In the genomic region with DNA sequence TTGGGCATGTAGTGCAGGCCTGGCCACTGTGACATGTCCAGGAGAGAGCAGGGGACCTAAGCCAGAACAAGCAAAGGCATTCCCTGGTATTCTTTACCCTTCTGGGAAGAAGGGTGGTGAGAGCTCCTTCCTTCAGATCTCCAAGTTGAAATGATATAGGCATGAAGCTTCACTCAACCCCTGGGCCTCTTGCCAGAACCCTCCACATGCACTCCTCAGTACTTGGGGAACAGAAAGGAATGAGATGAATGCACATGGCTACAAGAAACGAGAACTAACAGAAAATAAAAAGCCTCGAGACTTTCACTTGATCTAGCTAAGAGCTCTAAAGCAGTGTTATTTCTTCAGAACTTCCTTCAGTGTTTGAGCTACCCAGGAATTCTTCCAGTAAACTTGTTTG, we compare ENCODE assay signal across 19 cellular contexts.
"Had no signal": no experiment of that assay in that cellular context is flagged by ENCODE, and none has a peak within 500 bp of the region (broad histone marks: within the 10 kb centered on the region; RNA-seq: fewer than 3 reads in every experiment).

No MANE protein-coding gene starts in this region.

- H3K27me3 ChIP-seq: right atrium auricular region, tibial artery, uterus had no signal

- ATAC-seq: activated CD8-positive, alpha-beta T cell treated with anti-CD3 and anti-CD28 coated beads, Interleukin-2, amount 10 ng/mL, durations not matched to agents 7 days and 5 days; activated naive CD4-positive, alpha-beta T cell treated with anti-CD3 and anti-CD28 coated beads, Interleukin-2, amount 50 U/mL, for 72 hours; effector memory CD8-positive, alpha-beta T cell; mucosa of descending colon; naive thymus-derived CD8-positive, alpha-beta T cell; stimulated activated naive B cell treated with anti-CD40 and anti-IgM and Interleukin-4, amounts not matched to agents 10 μg/mL and 1 μg/mL and 100 μg/mL, for 72 hours had no signal

- H3K27ac ChIP-seq: right atrium auricular region, skin epidermis, tibial artery, uterus had no signal

- H3K9me3 ChIP-seq: mucosa of descending colon, right atrium auricular region, tibial artery, uterus had no signal

- H3K4me3 ChIP-seq: mucosa of descending colon, right atrium auricular region, skin epidermis, tibial artery, uterus had no signal

- DNase-seq: activated CD4-positive, alpha-beta T cell treated with anti-CD3 and anti-CD28 coated beads, Interleukin-2, amount 10 ng/mL, durations not matched to agents 24 days and 14 days; activated CD4-positive, CD25-positive, alpha-beta regulatory T cell; activated CD8-positive, alpha-beta memory T cell treated with anti-CD3 and anti-CD28 coated beads, Interleukin-2, amount 50 U/mL, for 4 hours; activated CD8-positive, alpha-beta T cell treated with anti-CD3 and anti-CD28 coated beads, Interleukin-2, amount 10 ng/mL, durations not matched to agents 7 days and 5 days; activated effector memory CD4-positive, alpha-beta T cell treated with anti-CD3 and anti-CD28 coated beads, Interleukin-2, amount 50 U/mL, for 16 hours; activated T-cell treated with anti-CD3 and anti-CD28 coated beads, Interleukin-2, amount 50 U/mL, for 48 hours; amygdala; effector memory CD8-positive, alpha-beta T cell; mucosa of descending colon; naive thymus-derived CD8-positive, alpha-beta T cell; nucleus accumbens; stimulated activated CD4-positive, alpha-beta T cell treated with anti-CD3 and anti-CD28 coated beads, Interleukin-15, amount 100 ng/mL, for 24 hours; stimulated activated CD4-positive, alpha-beta T cell treated with anti-CD3 and anti-CD28 coated beads, Interleukin-4, amount 100 ng/mL, for 1 hour; stimulated activated naive B cell treated with anti-CD40 and anti-IgM and Interleukin-4, amounts not matched to agents 10 μg/mL and 1 μg/mL and 100 μg/mL, for 72 hours; tibial artery; uterus had no signal

- H3K36me3 ChIP-seq: right atrium auricular region, tibial artery, uterus had no signal

- H3K4me1 ChIP-seq: right atrium auricular region, tibial artery, uterus had no signal
